Comparison of ENCODE assay signal across 20 cellular contexts in genomic region chr22:34776827-34777226, GRCh38.
"Had no signal": no experiment of that assay in that cellular context is flagged by ENCODE, and none has a peak within 500 bp of the region (broad histone marks: within the 10 kb centered on the region; RNA-seq: fewer than 3 reads in every experiment).

No MANE protein-coding gene starts in this region.

- H3K4me3 ChIP-seq: body of pancreas, lung, right atrium auricular region, skin epidermis, suprapubic skin, transverse colon had no signal

- H3K27me3 ChIP-seq: body of pancreas, right atrium auricular region, suprapubic skin, transverse colon had no signal

- DNase-seq: activated CD4-positive, alpha-beta memory T cell treated with anti-CD3 and anti-CD28 coated beads for 36 hours; activated CD4-positive, alpha-beta T cell treated with anti-CD3 and anti-CD28 coated beads for 4 hours; activated gamma-delta T cell treated with Interleukin-2 at 50 U/mL for 16 hours; activated T-cell treated with anti-CD3 and anti-CD28 coated beads for 4 hours; body of pancreas; central memory CD4-positive, alpha-beta T cell; erythroblast; midbrain; nephron progenitor cell; stimulated activated CD4-positive, alpha-beta T cell treated with anti-CD3 and anti-CD28 coated beads, Interleukin-15, amount 100 ng/mL, for 24 hours; stimulated activated CD4-positive, alpha-beta T cell treated with anti-CD3 and anti-CD28 coated beads, Interleukin-4, amount 100 ng/mL, for 1 hour; stimulated activated naive CD8-positive, alpha-beta T cell treated with anti-CD3 and anti-CD28 coated beads, Interleukin-15, amount 100 ng/mL, for 72 hours; transverse colon had no signal

- H3K36me3 ChIP-seq: right atrium auricular region, suprapubic skin, transverse colon had no signal

- H3K4me1 ChIP-seq: body of pancreas, right atrium auricular region, suprapubic skin, transverse colon had no signal

- H3K27ac ChIP-seq: body of pancreas, right atrium auricular region, skin epidermis, suprapubic skin, transverse colon had no signal

- H3K36me3 Mint-ChIP-seq: activated CD4-positive, alpha-beta memory T cell treated with anti-CD3 and anti-CD28 coated beads for 36 hours; activated naive CD8-positive, alpha-beta T cell had no signal

- H3K27ac Mint-ChIP-seq: activated CD4-positive, alpha-beta memory T cell treated with anti-CD3 and anti-CD28 coated beads for 36 hours; activated naive CD8-positive, alpha-beta T cell; activated T-helper 1 cell treated with anti-CD3 and anti-CD28 coated beads, Interleukin-12 subunit alpha, Interleukin-12 subunit beta, Interleukin-2, Interleukin-4 antibody, amounts not matched to agents 30 ng/mL and 10 ng/mL and 1 ng/mL, durations not matched to agents 14 hours and 24 hours and 36 hours; nephron progenitor cell; stimulated activated naive CD8-positive, alpha-beta T cell treated with anti-CD3 and anti-CD28 coated beads, Interleukin-15, amount 100 ng/mL, for 72 hours had no signal

- ATAC-seq: body of pancreas; left lobe of liver; stimulated activated naive CD8-positive, alpha-beta T cell treated with anti-CD3 and anti-CD28 coated beads, Interleukin-15, amount 100 ng/mL, for 72 hours had no signal

- H3K9me3 ChIP-seq: body of pancreas, right atrium auricular region, suprapubic skin had no signal
